ENCODE assay signal across 13 cellular contexts in the genomic region with DNA sequence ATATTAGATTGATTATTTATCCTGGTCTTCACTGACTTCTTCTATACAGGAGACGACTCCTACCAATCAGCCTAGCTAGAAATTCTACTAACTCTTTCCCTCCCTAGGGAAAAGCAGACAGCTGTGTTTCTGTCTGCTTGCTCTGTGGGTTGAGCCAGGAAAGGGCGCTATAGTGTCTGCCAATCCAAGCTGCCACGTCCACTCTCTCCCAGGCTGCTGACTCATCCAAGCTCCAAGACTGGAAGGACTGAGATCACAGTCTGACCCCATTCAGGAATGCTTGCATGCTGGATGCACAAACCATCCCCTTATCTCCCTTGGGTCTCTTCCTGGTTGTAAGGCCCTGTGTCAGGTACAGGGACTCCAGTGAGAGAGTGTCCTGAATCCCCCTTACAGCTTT.
DNase-seq lines count a peak whose midpoint lies in the region; ATAC-seq and TF ChIP-seq lines count a peak whose summit lies in the region.
"Had no signal": no experiment of that assay in that cellular context is flagged by ENCODE, and none has a peak within 500 bp of the region (broad histone marks: within the 10 kb centered on the region; RNA-seq: fewer than 3 reads in every experiment).

No MANE protein-coding gene starts in this region.

- no peaks in the 10 kb centered on the region for H3K27me3 ChIP-seq in SJSA1 (replicated peaks)
- no peaks in the 10 kb centered on the region for H3K27me3 ChIP-seq in upper lobe of left lung

- H3K36me3 ChIP-seq in SJSA1 (no peaks in the 10 kb centered on the region), upper lobe of left lung (no peaks in the 10 kb centered on the region)

- H3K4me3 ChIP-seq in SJSA1 (no peak overlapping the region), fibroblast of villous mesenchyme (ENCODE audit: low read depth, low read length) (no peak overlapping the region), skeletal muscle cell (ENCODE audit: low read depth, low read length) (no peak overlapping the region), upper lobe of left lung (no peak overlapping the region)
- H3K4me3 ChIP-seq: lung had no signal

- H3K9me3 ChIP-seq in SJSA1 (replicated peaks) (no peaks in the 10 kb centered on the region), upper lobe of left lung (peaks cover 0 to 5% (median 0%) of the 10 kb centered on the region in 4 donors)

- in situ Hi-C loops in GM13977 (cut with MboI; ENCODE audit: low pct_unique_long_range_greater_than_20kb, low sequenced_read_pairs, unreplicated experiment), result no loop called here

- TF ChIP-seq EP300 in upper lobe of left lung (IDR thresholded peaks at IDR 0.05), result no peak

- no peak for ATAC-seq in upper lobe of left lung (ENCODE audit: low FRiP score in 2 of 2)
- ATAC-seq: right cardiac atrium had no signal

- DNase-seq in GM04504 (ENCODE audit: low read depth) (peak; percentile 86), SJSA1 (ENCODE audit: low read depth in 1 of 2, low spot score in 2 of 2) (peak; percentile 55 to 73), fibroblast of villous mesenchyme (ENCODE audit: low read depth) (peak; percentile 57), skeletal muscle cell (ENCODE audit: low read depth) (peak; percentile 94), NCI-H146 (lab: John Stamatoyannopoulos, UW) (no peak), NCI-H446 (lab: John Stamatoyannopoulos, UW) (no peak), GM13977 (ENCODE audit: low spot score) (no peak), upper lobe of left lung (no peak)
- DNase-seq: activated CD4-positive, alpha-beta T cell treated with anti-CD3 and anti-CD28 coated beads for 48 hours; GF-D8; NCI-H1436 had no signal

- H3K4me1 ChIP-seq in SJSA1 (replicated peaks) (peaks cover 8% of the 10 kb centered on the region), upper lobe of left lung (no peaks in the 10 kb centered on the region)

- no peak for TF ChIP-seq POLR2A in upper lobe of left lung (IDR thresholded peaks at IDR 0.05)

- whole genome bisulfite sequencing in upper lobe of left lung, 2 donors, result 78 to 80% methylated on average over 3 of the region's 3 CpGs

- no peak for TF ChIP-seq CTCF in fibroblast of villous mesenchyme (IDR thresholded peaks at IDR 0.05; ENCODE audit: insufficient read depth, low read depth, low read length)
- TF ChIP-seq CTCF in GM13977 (IDR thresholded peaks at IDR 0.05; ENCODE audit: extremely low read depth, insufficient read depth, missing control alignments), result no peak
- TF ChIP-seq CTCF in upper lobe of left lung (IDR thresholded peaks at IDR 0.05), result no peak

- H3K27ac ChIP-seq in SJSA1 (peak overlapping the region; percentile 62), upper lobe of left lung (no peak overlapping the region)

Comparison
In these comparisons a context has a peak if more than half of its experiments do, and no peak if none do; other contexts are left out.
1. DNase-seq: peak in GM04504 (single experiment), SJSA1 (2 of 2), fibroblast of villous mesenchyme (single experiment) and skeletal muscle cell (single experiment); none in NCI-H146 (single experiment), NCI-H446 (0 of 2), GM13977 (single experiment) and upper lobe of left lung (0 of 2).